In genomic region chr4:78186597-78187543, GRCh38 we compare ENCODE assay signal across 25 cellular contexts.
A peak's percentile ranks its signal among the peaks of the same experiment; 100 is the strongest.
DNase-seq lines count a peak whose midpoint lies in the region; ATAC-seq and TF ChIP-seq lines count a peak whose summit lies in the region.
"Had no signal": no experiment of that assay in that cellular context is flagged by ENCODE, and none has a peak within 500 bp of the region (broad histone marks: within the 10 kb centered on the region; RNA-seq: fewer than 3 reads in every experiment).

No MANE protein-coding gene starts in this region.

- H3K27ac ChIP-seq in hepatocyte (peak overlapping the region; percentile 39), heart left ventricle (no peak overlapping the region)
- H3K27ac ChIP-seq: BLaER1, PC-9 had no signal

- H3K9me2 ChIP-seq in hepatocyte (replicated peaks; ENCODE audit: insufficient read depth) = no peaks in the 10 kb centered on the region

- no peaks in the 10 kb centered on the region for H3K36me3 ChIP-seq in hepatocyte (replicated peaks; ENCODE audit: insufficient read depth, low read depth)
- no peaks in the 10 kb centered on the region for H3K36me3 ChIP-seq in heart left ventricle
- H3K36me3 ChIP-seq: BLaER1, HAP-1, MG63 had no signal

- no peak overlapping the region for H3K4me2 ChIP-seq in hepatocyte
- H3K4me2 ChIP-seq: BLaER1, PC-9 had no signal

- H3K79me2 ChIP-seq in hepatocyte = peaks cover 24% of the 10 kb centered on the region

- DNase-seq in COLO668 (lab: John Stamatoyannopoulos, UW; ENCODE audit: unreplicated experiment) (peak; percentile 62), DMS79 (lab: John Stamatoyannopoulos, UW) (peak; percentile 28), NCI-H69 (lab: John Stamatoyannopoulos, UW) (peak; percentile 23), hepatocyte (ENCODE audit: low spot score) (no peak), heart left ventricle (no peak), kidney glomerular epithelial cell (lab: John Stamatoyannopoulos, UW) (no peak)
- DNase-seq: CD4-positive, CD25-positive, alpha-beta regulatory T cell; GF-D8; GOT3; HFFc6; IMR-90; KG1; MG63; NCI-H1105 treated with DMSO at 0.1 percent for 48 hours; NCI-H1694 treated with DMSO at 0.1 percent for 48 hours; NCI-H2081; NCI-H345; NCI-H510A treated with DMSO at 0.1 percent for 48 hours; NCI-H774; PC-9; T-cell had no signal

- TF ChIP-seq POLR2A in heart left ventricle (IDR thresholded peaks at IDR 0.05) = no peak

- intact Hi-C loops in heart left ventricle (cut with DNase I) = no loop called here

- H2AFZ ChIP-seq in hepatocyte = no peak overlapping the region
- H2AFZ ChIP-seq: PC-9 had no signal

- TF ChIP-seq CTCF in hepatocyte (IDR thresholded peaks at IDR 0.05; ENCODE audit: poor library complexity) = no peak
- TF ChIP-seq CTCF in heart left ventricle (IDR thresholded peaks at IDR 0.05) = no peak

- peak overlapping the region; percentile 11 for H3K4me3 ChIP-seq in hepatocyte
- H3K4me3 ChIP-seq in heart left ventricle = no peak overlapping the region
- H3K4me3 ChIP-seq: BLaER1, HAP-1, MG63, PC-9 had no signal

- H4K20me1 ChIP-seq in hepatocyte (ENCODE audit: insufficient read depth, poor library complexity, severe bottlenecking) = no peaks in the 10 kb centered on the region
- H4K20me1 ChIP-seq: BLaER1 had no signal

- H3K27me3 ChIP-seq in hepatocyte (no peaks in the 10 kb centered on the region), heart left ventricle (no peaks in the 10 kb centered on the region)
- H3K27me3 ChIP-seq: BLaER1, MG63 had no signal

- H3K9me3 ChIP-seq in hepatocyte (ENCODE audit: low read depth) (no peaks in the 10 kb centered on the region), heart left ventricle (peaks cover 0 to 4% (median 0%) of the 10 kb centered on the region in 12 donors)
- H3K9me3 ChIP-seq: BLaER1, HAP-1, MG63 had no signal

- ATAC-seq in heart left ventricle = no peak
- ATAC-seq in GM21619 (IDR thresholded peaks at IDR 0.05; ENCODE audit: unreplicated experiment) = no peak
- ATAC-seq: Right ventricle myocardium inferior, T-cell had no signal

- H3K4me1 ChIP-seq in hepatocyte (ENCODE audit: insufficient read depth) = peaks cover 35% of the 10 kb centered on the region
- H3K4me1 ChIP-seq in heart left ventricle = peaks cover 0 to 4% (median 0%) of the 10 kb centered on the region in 12 donors
- H3K4me1 ChIP-seq: BLaER1, HAP-1 had no signal

- 67% methylated on average over 6 of the region's 6 CpGs for WGBS in hepatocyte (ENCODE audit: low lambda C conversion rate, missing lambda C conversion rate)
- 71 to 85% (median 75%) methylated on average over 6 of the region's 6 CpGs for WGBS in heart left ventricle, 4 donors

Comparison
In these comparisons a context has a peak if more than half of its experiments do, and no peak if none do; other contexts are left out.
1. DNase-seq: peak in COLO668 (single experiment), DMS79 (single experiment) and NCI-H69 (single experiment); none in hepatocyte (single experiment), heart left ventricle (0 of 5) and kidney glomerular epithelial cell (single experiment).